In genomic region chrX:85963736-85964135, GRCh38 we compare ENCODE assay signal across 14 cellular contexts.
DNase-seq lines count a peak whose midpoint lies in the region; ATAC-seq, FAIRE-seq and TF ChIP-seq lines count a peak whose summit lies in the region.
"Had no signal": no experiment of that assay in that cellular context is flagged by ENCODE, and none has a peak within 500 bp of the region (broad histone marks: within the 10 kb centered on the region; RNA-seq: fewer than 3 reads in every experiment).

No MANE protein-coding gene starts in this region.

- in situ Hi-C loops in ACHN (cut with HindIII; ENCODE audit: low pct_ligation_motif_present, low pct_unique_long_range_greater_than_20kb, low sequenced_read_pairs) = no loop called here
- in situ Hi-C loops in G401 (cut with HindIII; ENCODE audit: low sequenced_read_pairs) = no loop called here

- H3K27me3 ChIP-seq in bronchial epithelial cell (ENCODE audit: control insufficient read depth, insufficient read depth, low read length) = no peaks in the 10 kb centered on the region
- H3K27me3 ChIP-seq: testis had no signal

- ATAC-seq in left lobe of liver = no peak
- ATAC-seq: activated T-helper 17 cell treated with anti-CD3 and anti-CD28 coated beads, Interleukin-2, amount 50 U/mL, for 72 hours had no signal

- peaks cover 6% of the 10 kb centered on the region for H3K36me3 Mint-ChIP-seq in nephron progenitor cell (ENCODE audit: low read depth)

- no peaks in the 10 kb centered on the region for H3K4me1 Mint-ChIP-seq in nephron progenitor cell
- H3K4me1 Mint-ChIP-seq: activated T-helper 17 cell treated with anti-CD3 and anti-CD28 coated beads, Interleukin-2, amount 50 U/mL, for 72 hours had no signal

- no peaks in the 10 kb centered on the region for H3K36me3 ChIP-seq in bronchial epithelial cell (ENCODE audit: control insufficient read depth, insufficient read depth, low read length)
- H3K36me3 ChIP-seq: BLaER1 had no signal

- no peaks in the 10 kb centered on the region for H3K27me3 Mint-ChIP-seq in nephron progenitor cell (ENCODE audit: low read depth, poor library complexity)
- H3K27me3 Mint-ChIP-seq: activated B cell treated with CpG ODN at 0.5 μM for 24 hours; activated T-helper 17 cell treated with anti-CD3 and anti-CD28 coated beads, Interleukin-2, amount 50 U/mL, for 72 hours had no signal

- peak; percentile 45 for DNase-seq in ACHN
- DNase-seq in HPDE6-E6E7 (ENCODE audit: extremely low spot score) = peak; percentile 3
- DNase-seq in bronchial epithelial cell (ENCODE audit: low read depth) = peak; percentile 56
- DNase-seq in nephron progenitor cell = no peak
- no peak for DNase-seq in left lobe of liver (ENCODE audit: low spot score)
- no peak for DNase-seq in GM10266 (ENCODE audit: extremely low spot score)
- no peak for DNase-seq in G401 (ENCODE audit: low spot score)
- DNase-seq: activated B cell treated with CpG ODN at 0.5 μM for 24 hours, SHP77 treated with DMSO at 0.1 percent for 48 hours, testis had no signal

- FAIRE-seq in bronchial epithelial cell (lab: Jason Lieb, UNC) = no peak
- FAIRE-seq in islet of Langerhans (lab: Jason Lieb, UNC) = peak; percentile 97

- no peak for TF ChIP-seq CTCF in bronchial epithelial cell (IDR thresholded peaks at IDR 0.05; ENCODE audit: insufficient read depth, low read length, severe bottlenecking)
- TF ChIP-seq CTCF in nephron progenitor cell (IDR thresholded peaks at IDR 0.05) = no peak
- TF ChIP-seq CTCF in GM10266 (IDR thresholded peaks at IDR 0.05; ENCODE audit: control insufficient read depth, insufficient read depth, low read depth, missing control alignments) = no peak

- no peak overlapping the region for H3K27ac Mint-ChIP-seq in nephron progenitor cell
- H3K27ac Mint-ChIP-seq: activated B cell treated with CpG ODN at 0.5 μM for 24 hours; activated T-helper 17 cell treated with anti-CD3 and anti-CD28 coated beads, Interleukin-2, amount 50 U/mL, for 72 hours had no signal

- H3K9me3 Mint-ChIP-seq in nephron progenitor cell = no peaks in the 10 kb centered on the region
- H3K9me3 Mint-ChIP-seq: activated B cell treated with CpG ODN at 0.5 μM for 24 hours; activated T-helper 17 cell treated with anti-CD3 and anti-CD28 coated beads, Interleukin-2, amount 50 U/mL, for 72 hours had no signal

- H3K4me3 ChIP-seq in bronchial epithelial cell (ENCODE audit: low read depth, low read length) = no peak overlapping the region
- H3K4me3 ChIP-seq: BLaER1, dorsolateral prefrontal cortex, testis had no signal

- H3K4me3 Mint-ChIP-seq in nephron progenitor cell = no peak overlapping the region
- H3K4me3 Mint-ChIP-seq: activated B cell treated with CpG ODN at 0.5 μM for 24 hours; activated T-helper 17 cell treated with anti-CD3 and anti-CD28 coated beads, Interleukin-2, amount 50 U/mL, for 72 hours had no signal

Comparison
In these comparisons a context has a peak if more than half of its experiments do, and no peak if none do; other contexts are left out.
1. DNase-seq: peak in ACHN (single experiment), HPDE6-E6E7 (single experiment) and bronchial epithelial cell (single experiment); none in nephron progenitor cell (single experiment), left lobe of liver (single experiment), GM10266 (single experiment) and G401 (single experiment).